ENCODE assay signal across 8 cellular contexts in the genomic region with DNA sequence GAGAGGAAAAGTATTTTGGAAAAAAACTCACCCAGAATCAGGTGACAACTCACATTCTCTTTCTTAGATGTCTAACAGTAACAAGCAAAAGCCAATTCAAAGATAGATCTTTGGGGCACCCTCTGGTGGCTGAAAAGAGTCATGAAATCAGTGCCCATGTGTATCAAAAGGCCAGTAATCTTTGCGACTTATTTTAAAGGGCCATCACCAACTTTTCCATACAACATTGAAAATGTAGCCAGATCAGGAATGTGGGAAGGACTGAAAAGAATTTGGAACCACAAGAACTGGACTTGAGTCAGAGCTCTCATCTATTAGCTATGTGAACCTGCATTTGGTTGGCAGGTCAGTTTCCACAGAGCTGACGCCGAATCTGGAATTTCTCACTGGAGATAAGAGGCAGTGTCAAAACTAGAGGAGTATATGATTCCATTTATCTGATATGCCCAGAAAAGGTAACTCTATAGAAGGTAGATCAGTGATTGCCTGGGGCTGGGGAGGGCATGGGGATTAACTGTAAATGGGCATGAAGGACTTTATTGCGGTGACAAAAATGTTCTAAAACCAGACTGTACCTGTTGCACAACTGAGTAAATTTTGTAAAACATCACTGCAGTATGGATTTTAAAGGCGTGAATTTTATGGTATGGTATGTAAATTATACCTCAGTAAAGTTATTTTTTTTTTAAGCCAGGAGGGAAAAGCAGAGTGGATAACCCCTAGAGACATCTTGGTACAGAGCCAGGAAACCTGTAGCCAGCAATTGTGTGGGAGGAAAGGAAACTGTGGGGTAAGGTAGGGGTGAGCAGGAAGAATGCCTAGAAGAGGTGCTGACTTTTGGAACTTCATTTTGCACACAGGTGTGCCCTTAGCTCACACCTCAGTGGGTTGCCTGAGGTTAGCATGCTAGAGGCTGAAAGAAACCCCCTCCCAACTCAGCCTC.
DNase-seq lines count a peak whose midpoint lies in the region; ATAC-seq and TF ChIP-seq lines count a peak whose summit lies in the region.

No MANE protein-coding gene starts in this region.

- DNase-seq in DMS 273 treated with DMSO at 0.1 percent for 48 hours (lab: John Stamatoyannopoulos, UW) (peak; percentile 55), PC-3 (peak; percentile 87), fibroblast of mammary gland (ENCODE audit: low read depth) (peak; percentile 80), nucleus accumbens (lab: John Stamatoyannopoulos, UW) (peak in 38 of 56 donors; percentile 2 to 81 (median 34)), upper lobe of left lung (peak in 1 of 2 donors; percentile 68)
- DNase-seq in activated T-cell treated with anti-CD3 and anti-CD28 coated beads, Interleukin-2, amount 50 U/mL, for 72 hours, result peak; percentile 67

- no peaks in the 10 kb centered on the region for H3K9me3 Mint-ChIP-seq in activated T-cell treated with anti-CD3 and anti-CD28 coated beads, Interleukin-2, amount 50 U/mL, for 72 hours

- no TSS peak for BruUV-seq in PC-3 (replicated peaks; lab: Mats Ljungman, UMichigan)

- H3K4me1 ChIP-seq in PC-3 (ENCODE audit: insufficient read depth, low read length) (peaks cover 26% of the 10 kb centered on the region), upper lobe of left lung (peaks cover 0 to 7% (median 3%) of the 10 kb centered on the region in 4 donors)

- H3K9ac ChIP-seq in PC-3 (ENCODE audit: low read length), result no peak overlapping the region

- peak overlapping the region; percentile 70 for H3K4me2 ChIP-seq in PC-3 (ENCODE audit: low read length)

- intact Hi-C loops in PC-3 (cut with micrococcal nuclease), result loop anchor here (1.0 to 5.0 kb wide), 6 partner anchors 23 to 495 kb away; partner anchors contain the start of gene CEP85L

- POLR2A ChIA-PET in PC-3 (lab: Charles Lee; ENCODE audit: unreplicated experiment), result no interaction called here

- peak overlapping the region; percentile 41 for H3K27ac ChIP-seq in PC-3 (ENCODE audit: low read length)
- no peak overlapping the region for H3K27ac ChIP-seq in upper lobe of left lung

- TF ChIP-seq POLR2A in upper lobe of left lung (IDR thresholded peaks at IDR 0.05), result no peak

- H3F3A ChIP-seq in PC-3 (ENCODE audit: low read length, unreplicated experiment), result no peaks in the 10 kb centered on the region

- peak; percentile 93 for ATAC-seq in GM21390 (IDR thresholded peaks at IDR 0.05; ENCODE audit: unreplicated experiment)
- peak; percentile 81 for ATAC-seq in PC-3
- ATAC-seq in activated T-cell treated with anti-CD3 and anti-CD28 coated beads, Interleukin-2, amount 50 U/mL, for 72 hours (replicated peaks in 1 of 2), result peak; percentile 83 to 85
- ATAC-seq in upper lobe of left lung (ENCODE audit: low FRiP score in 2 of 2), result peak in 1 of 2 donors; percentile 78

- no peaks in the 10 kb centered on the region for H3K36me3 Mint-ChIP-seq in activated T-cell treated with anti-CD3 and anti-CD28 coated beads, Interleukin-2, amount 50 U/mL, for 72 hours (ENCODE audit: insufficient read depth in 2 of 2)

- no peaks in the 10 kb centered on the region; the same call in 1 of the 2 replicates for H3K36me3 ChIP-seq in PC-3 (ENCODE audit: low read depth, low read length)
- no peaks in the 10 kb centered on the region for H3K36me3 ChIP-seq in upper lobe of left lung

- no peaks in the 10 kb centered on the region for H4K20me1 ChIP-seq in PC-3 (ENCODE audit: low read length)

- TF ChIP-seq EP300 in Ishikawa (IDR thresholded peaks at IDR 0.05; ENCODE audit: borderline replicate concordance) (no peak), upper lobe of left lung (IDR thresholded peaks at IDR 0.05) (no peak)

- H3K4me3 Mint-ChIP-seq in activated T-cell treated with anti-CD3 and anti-CD28 coated beads, Interleukin-2, amount 50 U/mL, for 72 hours, result peak overlapping the region; percentile 18 to 36

- no peaks in the 10 kb centered on the region for H3K27me3 Mint-ChIP-seq in activated T-cell treated with anti-CD3 and anti-CD28 coated beads, Interleukin-2, amount 50 U/mL, for 72 hours (ENCODE audit: low read depth)

- H3K9me3 ChIP-seq in PC-3 (ENCODE audit: low read length), result no peaks in the 10 kb centered on the region
- no peaks in the 10 kb centered on the region for H3K9me3 ChIP-seq in upper lobe of left lung

- H3K4me3 ChIP-seq in PC-3 (ENCODE audit: low read length), result peak overlapping the region; percentile 40; the same call in 1 of the 2 replicates
- no peak overlapping the region for H3K4me3 ChIP-seq in fibroblast of mammary gland (ENCODE audit: control insufficient read depth, low read depth, low read length)
- H3K4me3 ChIP-seq in upper lobe of left lung, result no peak overlapping the region

- no peaks in the 10 kb centered on the region for H3K79me2 ChIP-seq in PC-3 (ENCODE audit: low read length)

- H2AFZ ChIP-seq in PC-3 (ENCODE audit: low read length), result peak overlapping the region; percentile 48; the same call in 1 of the 2 replicates

- H3K27ac Mint-ChIP-seq in activated T-cell treated with anti-CD3 and anti-CD28 coated beads, Interleukin-2, amount 50 U/mL, for 72 hours, result peak overlapping the region; percentile 55

- TF ChIP-seq CTCF in PC-3 (conservative IDR thresholded peaks at IDR 0.05; ENCODE audit: low read depth, low read length), result peak; percentile 77
- peak; percentile 82 for TF ChIP-seq CTCF in fibroblast of mammary gland (conservative IDR thresholded peaks at IDR 0.05; ENCODE audit: control insufficient read depth, insufficient read depth, low read depth, low read length)
- TF ChIP-seq CTCF in upper lobe of left lung (IDR thresholded peaks at IDR 0.05), result peak; percentile 56 to 78 (median 70)

- peaks cover 17% of the 10 kb centered on the region for H3K4me1 Mint-ChIP-seq in activated T-cell treated with anti-CD3 and anti-CD28 coated beads, Interleukin-2, amount 50 U/mL, for 72 hours (ENCODE audit: low read depth)

- H3K27me3 ChIP-seq in PC-3 (ENCODE audit: low read length), result no peaks in the 10 kb centered on the region
- no peaks in the 10 kb centered on the region for H3K27me3 ChIP-seq in upper lobe of left lung

- H3K9me2 ChIP-seq in PC-3 (replicated peaks; ENCODE audit: low read length), result no peaks in the 10 kb centered on the region

- CTCF ChIA-PET in PC-3 (lab: Charles Lee), result interaction anchor here (0.6 kb wide), 1 partner anchor 84 kb away, joined by 5 read pairs; no protein-coding TSS in a partner anchor

- peak; percentile 51 for TF ChIP-seq RAD21 in Ishikawa (IDR thresholded peaks at IDR 0.05; ENCODE audit: low read depth)

- WGBS in upper lobe of left lung, 2 donors, result 36 to 64% methylated on average over 5 of the region's 5 CpGs

TF ChIP-seq in Ishikawa, 13 proteins besides CTCF, POLR2A, EP300 and RAD21:
- TF ChIP-seq, protein P1, sequence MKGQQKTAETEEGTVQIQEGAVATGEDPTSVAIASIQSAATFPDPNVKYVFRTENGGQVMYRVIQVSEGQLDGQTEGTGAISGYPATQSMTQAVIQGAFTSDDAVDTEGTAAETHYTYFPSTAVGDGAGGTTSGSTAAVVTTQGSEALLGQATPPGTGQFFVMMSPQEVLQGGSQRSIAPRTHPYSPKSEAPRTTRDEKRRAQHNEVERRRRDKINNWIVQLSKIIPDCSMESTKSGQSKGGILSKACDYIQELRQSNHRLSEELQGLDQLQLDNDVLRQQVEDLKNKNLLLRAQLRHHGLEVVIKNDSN (IDR thresholded peaks at IDR 0.05), result no peak
- TF ChIP-seq, protein P2, sequence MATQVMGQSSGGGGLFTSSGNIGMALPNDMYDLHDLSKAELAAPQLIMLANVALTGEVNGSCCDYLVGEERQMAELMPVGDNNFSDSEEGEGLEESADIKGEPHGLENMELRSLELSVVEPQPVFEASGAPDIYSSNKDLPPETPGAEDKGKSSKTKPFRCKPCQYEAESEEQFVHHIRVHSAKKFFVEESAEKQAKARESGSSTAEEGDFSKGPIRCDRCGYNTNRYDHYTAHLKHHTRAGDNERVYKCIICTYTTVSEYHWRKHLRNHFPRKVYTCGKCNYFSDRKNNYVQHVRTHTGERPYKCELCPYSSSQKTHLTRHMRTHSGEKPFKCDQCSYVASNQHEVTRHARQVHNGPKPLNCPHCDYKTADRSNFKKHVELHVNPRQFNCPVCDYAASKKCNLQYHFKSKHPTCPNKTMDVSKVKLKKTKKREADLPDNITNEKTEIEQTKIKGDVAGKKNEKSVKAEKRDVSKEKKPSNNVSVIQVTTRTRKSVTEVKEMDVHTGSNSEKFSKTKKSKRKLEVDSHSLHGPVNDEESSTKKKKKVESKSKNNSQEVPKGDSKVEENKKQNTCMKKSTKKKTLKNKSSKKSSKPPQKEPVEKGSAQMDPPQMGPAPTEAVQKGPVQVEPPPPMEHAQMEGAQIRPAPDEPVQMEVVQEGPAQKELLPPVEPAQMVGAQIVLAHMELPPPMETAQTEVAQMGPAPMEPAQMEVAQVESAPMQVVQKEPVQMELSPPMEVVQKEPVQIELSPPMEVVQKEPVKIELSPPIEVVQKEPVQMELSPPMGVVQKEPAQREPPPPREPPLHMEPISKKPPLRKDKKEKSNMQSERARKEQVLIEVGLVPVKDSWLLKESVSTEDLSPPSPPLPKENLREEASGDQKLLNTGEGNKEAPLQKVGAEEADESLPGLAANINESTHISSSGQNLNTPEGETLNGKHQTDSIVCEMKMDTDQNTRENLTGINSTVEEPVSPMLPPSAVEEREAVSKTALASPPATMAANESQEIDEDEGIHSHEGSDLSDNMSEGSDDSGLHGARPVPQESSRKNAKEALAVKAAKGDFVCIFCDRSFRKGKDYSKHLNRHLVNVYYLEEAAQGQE (IDR thresholded peaks at IDR 0.05; ENCODE audit: low read depth), result no peak
- TF ChIP-seq NFIC (IDR thresholded peaks at IDR 0.05) (no peak), CEBPB (IDR thresholded peaks at IDR 0.05) (no peak), YY1 (IDR thresholded peaks at IDR 0.05; ENCODE audit: low read depth) (no peak), FOXM1 (IDR thresholded peaks at IDR 0.05; ENCODE audit: borderline replicate concordance, low read depth) (no peak), ZBTB7A (IDR thresholded peaks at IDR 0.05; ENCODE audit: low read depth) (no peak), TAF1 (IDR thresholded peaks at IDR 0.05; ENCODE audit: low read depth) (no peak), TCF12 (IDR thresholded peaks at IDR 0.05; ENCODE audit: low read depth) (no peak), CREB1 (IDR thresholded peaks at IDR 0.05; ENCODE audit: low read depth) (no peak), EGR1 (IDR thresholded peaks at IDR 0.05) (no peak), TEAD4 (IDR thresholded peaks at IDR 0.05) (no peak)
- TF ChIP-seq, protein P3, sequence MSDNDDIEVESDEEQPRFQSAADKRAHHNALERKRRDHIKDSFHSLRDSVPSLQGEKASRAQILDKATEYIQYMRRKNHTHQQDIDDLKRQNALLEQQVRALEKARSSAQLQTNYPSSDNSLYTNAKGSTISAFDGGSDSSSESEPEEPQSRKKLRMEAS (IDR thresholded peaks at IDR 0.05), result no peak
